In the genomic region with DNA sequence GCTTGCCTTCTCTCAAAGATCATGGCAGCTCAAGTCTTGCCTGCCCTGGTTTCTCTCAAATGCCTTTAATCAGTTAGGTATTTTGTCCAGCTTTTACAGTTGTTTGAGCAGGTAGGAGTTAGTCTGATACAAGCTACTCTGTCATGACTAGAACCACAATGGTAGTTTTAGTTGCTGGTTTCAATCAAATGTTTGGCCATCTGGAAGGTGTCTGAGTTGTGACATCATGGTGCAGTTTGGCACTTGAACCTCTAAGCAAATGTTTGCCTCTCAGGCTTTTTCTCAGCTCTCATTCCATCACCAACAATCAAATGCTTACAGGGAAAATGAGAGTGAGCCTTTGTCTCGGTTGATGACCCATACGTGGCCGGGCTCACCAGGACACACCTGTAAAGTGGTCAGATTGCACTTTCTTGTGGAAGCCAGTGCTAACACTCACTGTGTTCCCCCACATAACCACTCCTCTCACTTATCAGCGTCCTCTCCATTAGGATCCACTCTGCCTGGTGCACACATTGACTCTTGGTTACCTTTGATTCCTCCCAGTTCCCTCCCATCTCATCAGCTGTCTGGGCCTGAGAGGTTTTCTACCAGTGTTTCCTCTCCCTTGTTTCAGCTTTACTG, we compare ENCODE assay signal across 29 cellular contexts.
"Had no signal": no experiment of that assay in that cellular context is flagged by ENCODE, and none has a peak within 500 bp of the region (broad histone marks: within the 10 kb centered on the region; RNA-seq: fewer than 3 reads in every experiment).

No MANE protein-coding gene starts in this region.

- H3K36me3 ChIP-seq: ascending aorta, esophagus muscularis mucosa, left ventricle myocardium inferior, neural progenitor cell, WERI-Rb-1 had no signal

- H3K4me1 Mint-ChIP-seq: activated CD4-positive, alpha-beta T cell treated with anti-CD3 and anti-CD28 coated beads, Interleukin-2, amount 10 ng/mL, durations not matched to agents 24 days and 14 days; activated naive CD4-positive, alpha-beta T cell treated with anti-CD3 and anti-CD28 coated beads, Interleukin-2, amount 10 ng/mL, durations not matched to agents 7 days and 5 days; activated naive CD8-positive, alpha-beta T cell treated with anti-CD3 and anti-CD28 coated beads, Interleukin-2, amount 10 ng/mL, durations not matched to agents 7 days and 5 days; natural killer cell; neural progenitor cell; stimulated activated memory B cell treated with anti-CD40 and anti-IgM and Interleukin-4, amounts not matched to agents 10 μg/mL and 1 μg/mL and 100 μg/mL, for 72 hours; stimulated activated naive CD8-positive, alpha-beta T cell treated with anti-CD3 and anti-CD28 coated beads, Interleukin-15, amount 100 ng/mL, for 72 hours had no signal

- H3K9me3 Mint-ChIP-seq: activated CD4-positive, alpha-beta memory T cell treated with anti-CD3 and anti-CD28 coated beads for 36 hours; activated CD4-positive, alpha-beta T cell treated with anti-CD3 and anti-CD28 coated beads, Interleukin-2, amount 10 ng/mL, durations not matched to agents 24 days and 14 days; activated naive CD4-positive, alpha-beta T cell treated with anti-CD3 and anti-CD28 coated beads, Interleukin-2, amount 10 ng/mL, durations not matched to agents 7 days and 5 days; activated naive CD8-positive, alpha-beta T cell treated with anti-CD3 and anti-CD28 coated beads, Interleukin-2, amount 10 ng/mL, durations not matched to agents 7 days and 5 days; activated T-cell treated with anti-CD3 and anti-CD28 coated beads, Interleukin-2, amount 50 U/mL, for 24 hours; dendritic cell treated with granulocyte-macrophage colony-stimulating factor and Interleukin-4, amounts not matched to agents 40 ng/mL and 50 ng/mL, for 4 days; natural killer cell; neural progenitor cell; stimulated activated memory B cell treated with anti-CD40 and anti-IgM and Interleukin-4, amounts not matched to agents 10 μg/mL and 1 μg/mL and 100 μg/mL, for 72 hours; stimulated activated naive CD8-positive, alpha-beta T cell treated with anti-CD3 and anti-CD28 coated beads, Interleukin-15, amount 100 ng/mL, for 72 hours; type B pancreatic cell had no signal

- H3K27me3 Mint-ChIP-seq: activated CD4-positive, alpha-beta memory T cell treated with anti-CD3 and anti-CD28 coated beads for 36 hours; activated T-cell treated with anti-CD3 and anti-CD28 coated beads, Interleukin-2, amount 50 U/mL, for 24 hours; dendritic cell treated with granulocyte-macrophage colony-stimulating factor and Interleukin-4, amounts not matched to agents 40 ng/mL and 50 ng/mL, for 4 days; stimulated activated naive CD8-positive, alpha-beta T cell treated with anti-CD3 and anti-CD28 coated beads, Interleukin-15, amount 100 ng/mL, for 72 hours; type B pancreatic cell had no signal

- H3K36me3 Mint-ChIP-seq: activated CD4-positive, alpha-beta memory T cell treated with anti-CD3 and anti-CD28 coated beads for 36 hours; activated naive CD4-positive, alpha-beta T cell treated with anti-CD3 and anti-CD28 coated beads, Interleukin-2, amount 10 ng/mL, durations not matched to agents 7 days and 5 days; activated naive CD8-positive, alpha-beta T cell treated with anti-CD3 and anti-CD28 coated beads, Interleukin-2, amount 10 ng/mL, durations not matched to agents 7 days and 5 days; brain; natural killer cell; neural progenitor cell; stimulated activated memory B cell treated with anti-CD40 and anti-IgM and Interleukin-4, amounts not matched to agents 10 μg/mL and 1 μg/mL and 100 μg/mL, for 72 hours; type B pancreatic cell had no signal

- H3K4me3 ChIP-seq: ascending aorta, esophagus muscularis mucosa, left ventricle myocardium inferior, lung, neural progenitor cell, psoas muscle, smooth muscle cell had no signal

- H3K4me3 Mint-ChIP-seq: activated CD4-positive, alpha-beta memory T cell treated with anti-CD3 and anti-CD28 coated beads for 36 hours; activated CD4-positive, alpha-beta T cell treated with anti-CD3 and anti-CD28 coated beads, Interleukin-2, amount 10 ng/mL, durations not matched to agents 24 days and 14 days; activated naive CD4-positive, alpha-beta T cell treated with anti-CD3 and anti-CD28 coated beads, Interleukin-2, amount 10 ng/mL, durations not matched to agents 7 days and 5 days; activated naive CD8-positive, alpha-beta T cell treated with anti-CD3 and anti-CD28 coated beads, Interleukin-2, amount 10 ng/mL, durations not matched to agents 7 days and 5 days; activated T-cell treated with anti-CD3 and anti-CD28 coated beads, Interleukin-2, amount 50 U/mL, for 24 hours; brain; dendritic cell treated with granulocyte-macrophage colony-stimulating factor and Interleukin-4, amounts not matched to agents 40 ng/mL and 50 ng/mL, for 4 days; natural killer cell; neural progenitor cell; stimulated activated memory B cell treated with anti-CD40 and anti-IgM and Interleukin-4, amounts not matched to agents 10 μg/mL and 1 μg/mL and 100 μg/mL, for 72 hours; stimulated activated naive CD8-positive, alpha-beta T cell treated with anti-CD3 and anti-CD28 coated beads, Interleukin-15, amount 100 ng/mL, for 72 hours; type B pancreatic cell had no signal

- DNase-seq: activated CD4-positive, alpha-beta memory T cell treated with anti-CD3 and anti-CD28 coated beads for 36 hours; activated CD4-positive, alpha-beta T cell treated with anti-CD3 and anti-CD28 coated beads, Interleukin-2, amount 10 ng/mL, durations not matched to agents 24 days and 14 days; activated CD4-positive, CD25-positive, alpha-beta regulatory T cell treated with anti-CD3 and anti-CD28 coated beads, Interleukin-2, amount 50 U/mL, for 72 hours; activated CD8-positive, alpha-beta memory T cell treated with anti-CD3 and anti-CD28 coated beads, Interleukin-2, amount 50 U/mL, for 48 hours; activated gamma-delta T cell; activated naive CD4-positive, alpha-beta T cell treated with anti-CD3 and anti-CD28 coated beads, Interleukin-2, amount 10 ng/mL, durations not matched to agents 7 days and 5 days; activated naive CD8-positive, alpha-beta T cell treated with anti-CD3 and anti-CD28 coated beads, Interleukin-2, amount 10 ng/mL, durations not matched to agents 7 days and 5 days; activated T-cell treated with anti-CD3 and anti-CD28 coated beads, Interleukin-2, amount 50 U/mL, for 24 hours; left ventricle myocardium inferior; mesendoderm; natural killer cell; occipital lobe; psoas muscle; stimulated activated CD4-positive, alpha-beta T cell treated with anti-CD3 and anti-CD28 coated beads, Interleukin-1b, Interleukin-23, amount 100 ng/mL, for 48 hours; stimulated activated CD4-positive, alpha-beta T cell treated with anti-CD3 and anti-CD28 coated beads, Interleukin-4, amount 100 ng/mL, for 4 hours; stimulated activated CD8-positive, alpha-beta memory T cell treated with anti-CD3 and anti-CD28 coated beads, Interleukin-4, amount 100 ng/mL, for 48 hours; stimulated activated naive CD8-positive, alpha-beta T cell treated with anti-CD3 and anti-CD28 coated beads, Interleukin-15, amount 100 ng/mL, for 72 hours; substantia nigra; T1000; WERI-Rb-1 had no signal

- H3K27me3 ChIP-seq: ascending aorta, esophagus muscularis mucosa, neural progenitor cell had no signal

- H3K27ac Mint-ChIP-seq: activated CD4-positive, alpha-beta memory T cell treated with anti-CD3 and anti-CD28 coated beads for 36 hours; activated CD4-positive, alpha-beta T cell treated with anti-CD3 and anti-CD28 coated beads, Interleukin-2, amount 10 ng/mL, durations not matched to agents 24 days and 14 days; activated naive CD4-positive, alpha-beta T cell treated with anti-CD3 and anti-CD28 coated beads, Interleukin-2, amount 10 ng/mL, durations not matched to agents 7 days and 5 days; activated naive CD8-positive, alpha-beta T cell treated with anti-CD3 and anti-CD28 coated beads, Interleukin-2, amount 10 ng/mL, durations not matched to agents 7 days and 5 days; activated T-cell treated with anti-CD3 and anti-CD28 coated beads, Interleukin-2, amount 50 U/mL, for 24 hours; brain; dendritic cell treated with granulocyte-macrophage colony-stimulating factor and Interleukin-4, amounts not matched to agents 40 ng/mL and 50 ng/mL, for 4 days; natural killer cell; neural progenitor cell; stimulated activated memory B cell treated with anti-CD40 and anti-IgM and Interleukin-4, amounts not matched to agents 10 μg/mL and 1 μg/mL and 100 μg/mL, for 72 hours; stimulated activated naive CD8-positive, alpha-beta T cell treated with anti-CD3 and anti-CD28 coated beads, Interleukin-15, amount 100 ng/mL, for 72 hours; type B pancreatic cell had no signal

- ATAC-seq: natural killer cell; psoas muscle; stimulated activated memory B cell treated with anti-CD40 and anti-IgM and Interleukin-4, amounts not matched to agents 10 μg/mL and 1 μg/mL and 100 μg/mL, for 72 hours; stimulated activated naive CD8-positive, alpha-beta T cell treated with anti-CD3 and anti-CD28 coated beads, Interleukin-15, amount 100 ng/mL, for 72 hours had no signal
